Comparison of ENCODE assay signal across 24 cellular contexts in the genomic region with DNA sequence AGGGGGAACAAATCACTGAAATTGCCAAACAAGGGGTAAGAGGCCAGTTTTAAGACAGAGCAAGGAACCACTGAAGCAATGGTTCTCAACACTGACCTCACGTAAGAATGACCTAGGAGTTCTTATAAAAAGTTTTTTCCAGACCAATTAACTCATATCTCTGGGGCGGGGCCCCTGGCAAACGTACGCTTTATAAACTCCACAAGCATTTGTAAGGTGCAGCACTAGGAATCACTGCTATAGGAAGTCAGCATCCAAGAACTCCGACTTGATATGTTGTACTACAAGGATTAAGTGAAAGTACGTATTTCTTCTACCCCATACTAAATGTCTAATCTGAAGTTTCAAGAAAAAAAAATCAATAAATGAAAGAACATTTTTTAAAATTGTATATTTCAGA.
DNase-seq lines count a peak whose midpoint lies in the region; ATAC-seq and TF ChIP-seq lines count a peak whose summit lies in the region.
"Had no signal": no experiment of that assay in that cellular context is flagged by ENCODE, and none has a peak within 500 bp of the region (broad histone marks: within the 10 kb centered on the region; RNA-seq: fewer than 3 reads in every experiment).

No MANE protein-coding gene starts in this region.

- no peaks in the 10 kb centered on the region for H3K9me3 Mint-ChIP-seq in activated T-helper 2 cell treated with anti-CD3 and anti-CD28 coated beads, Interferon-gamma antibody, Interleukin-2, Interleukin-4, amounts not matched to agents 10 μg/mL and 5 μg/mL and 100 μg/mL, durations not matched to agents 14 hours and 24 hours and 36 hours

- H3K4me1 ChIP-seq in muscle layer of colon (ENCODE audit: insufficient read depth, low read length) (peaks cover 17% of the 10 kb centered on the region), transverse colon (peaks cover 10 to 52% (median 29%) of the 10 kb centered on the region in 4 donors), upper lobe of right lung (no peaks in the 10 kb centered on the region)
- H3K4me1 ChIP-seq: A549, BE2C had no signal

- H3K27me3 Mint-ChIP-seq in activated T-helper 2 cell treated with anti-CD3 and anti-CD28 coated beads, Interferon-gamma antibody, Interleukin-2, Interleukin-4, amounts not matched to agents 10 μg/mL and 5 μg/mL and 100 μg/mL, durations not matched to agents 14 hours and 24 hours and 36 hours (ENCODE audit: low read depth) = no peaks in the 10 kb centered on the region
- H3K27me3 Mint-ChIP-seq: CD4-positive, alpha-beta T cell; CD8-positive, alpha-beta memory T cell had no signal

- no peak overlapping the region for H3K27ac Mint-ChIP-seq in activated T-helper 2 cell treated with anti-CD3 and anti-CD28 coated beads, Interferon-gamma antibody, Interleukin-2, Interleukin-4, amounts not matched to agents 10 μg/mL and 5 μg/mL and 100 μg/mL, durations not matched to agents 14 hours and 24 hours and 36 hours
- H3K27ac Mint-ChIP-seq: CD14-positive monocyte; CD4-positive, alpha-beta T cell; CD8-positive, alpha-beta memory T cell; GM23338; H9 had no signal

- 54 to 63% methylated on average over 3 to 6 of the region's 6 CpGs for WGBS in transverse colon (ENCODE audit: low coverage in 1 of 2), 2 donors

- DNase-seq in left colon (peak; percentile 71 to 74), transverse colon (peak; percentile 76), upper lobe of right lung (no peak), SIG-M5 (lab: John Stamatoyannopoulos, UW) (no peak)
- no peak for DNase-seq in activated T-helper 2 cell treated with anti-CD3 and anti-CD28 coated beads, Interferon-gamma antibody, Interleukin-2, Interleukin-4, amounts not matched to agents 10 μg/mL and 5 μg/mL and 100 μg/mL, durations not matched to agents 14 hours and 24 hours and 36 hours (ENCODE audit: low spot score)
- DNase-seq: 8988T; ACHN; AML-193; BE2C; CD4-positive, alpha-beta T cell; CD8-positive, alpha-beta memory T cell; DMS 273 treated with DMSO at 0.1 percent for 48 hours; DMS79; EL; GDM1; H9 had no signal

- TF ChIP-seq CTCF in VCaP (conservative IDR thresholded peaks at IDR 0.05) (no peak), transverse colon (IDR thresholded peaks at IDR 0.05) (no peak), upper lobe of right lung (IDR thresholded peaks at IDR 0.05) (no peak)

- H3K27ac ChIP-seq in VCaP (peak overlapping the region; percentile 38; the same call in 1 of the 2 replicates), muscle layer of colon (ENCODE audit: low read depth, low read length) (peak overlapping the region; percentile 28), transverse colon (peak overlapping the region; percentile 69 to 78 (median 76)), upper lobe of right lung (no peak overlapping the region)
- H3K27ac ChIP-seq: A549; BLaER1 treated with 17β-estradiol and CSF1 and Interleukin-3, amounts not matched to agents 10 nM and 100 nM had no signal

- in situ Hi-C loops in transverse colon (cut with MboI; ENCODE audit: low pct_ligation_motif_present in 1 of 4, low pct_unique_long_range_greater_than_20kb in 1 of 4, low sequenced_read_pairs in 3 of 4) = no loop called here

- intact Hi-C loops in left colon (cut with DNase I, micrococcal nuclease) (no loop called here), transverse colon (cut with DNase I; ENCODE audit: low total_unique reads) (no loop called here), upper lobe of right lung (cut with DNase I) (no loop called here)
- intact Hi-C loops in activated T-helper 2 cell treated with anti-CD3 and anti-CD28 coated beads, Interferon-gamma antibody, Interleukin-2, Interleukin-4, amounts not matched to agents 10 μg/mL and 5 μg/mL and 100 μg/mL, durations not matched to agents 14 hours and 24 hours and 36 hours (cut with micrococcal nuclease) = no loop called here

- H3K36me3 Mint-ChIP-seq in activated T-helper 2 cell treated with anti-CD3 and anti-CD28 coated beads, Interferon-gamma antibody, Interleukin-2, Interleukin-4, amounts not matched to agents 10 μg/mL and 5 μg/mL and 100 μg/mL, durations not matched to agents 14 hours and 24 hours and 36 hours (ENCODE audit: low read depth) = no peaks in the 10 kb centered on the region
- H3K36me3 Mint-ChIP-seq: CD14-positive monocyte; CD8-positive, alpha-beta memory T cell had no signal

- TF ChIP-seq EP300 in transverse colon (IDR thresholded peaks at IDR 0.05; ENCODE audit: low read depth) = no peak

- peak; percentile 39 for TF ChIP-seq POLR2A in transverse colon (IDR thresholded peaks at IDR 0.05)

- H3K27me3 ChIP-seq in muscle layer of colon (ENCODE audit: control insufficient read depth in 1 of 2, insufficient read depth in 2 of 2, low read length in 2 of 2) (no peaks in the 10 kb centered on the region), transverse colon (no peaks in the 10 kb centered on the region), upper lobe of right lung (no peaks in the 10 kb centered on the region)
- H3K27me3 ChIP-seq: BE2C; BLaER1 treated with 17β-estradiol and CSF1 and Interleukin-3, amounts not matched to agents 10 nM and 100 nM had no signal

- H3K36me3 ChIP-seq in muscle layer of colon (ENCODE audit: insufficient read depth, low read length) (no peaks in the 10 kb centered on the region), transverse colon (no peaks in the 10 kb centered on the region), upper lobe of right lung (no peaks in the 10 kb centered on the region)
- H3K36me3 ChIP-seq: BE2C; BLaER1 treated with 17β-estradiol and CSF1 and Interleukin-3, amounts not matched to agents 10 nM and 100 nM had no signal

- H3K4me3 ChIP-seq in muscle layer of colon (ENCODE audit: low read depth in 1 of 2, low read length in 2 of 2) (no peak overlapping the region), transverse colon (no peak overlapping the region), upper lobe of right lung (no peak overlapping the region)
- H3K4me3 ChIP-seq: A549; BLaER1 treated with 17β-estradiol and CSF1 and Interleukin-3, amounts not matched to agents 10 nM and 100 nM; GM12878; GM23338 had no signal

- no peaks in the 10 kb centered on the region for H3K9me3 ChIP-seq in muscle layer of colon (ENCODE audit: low read length)
- H3K9me3 ChIP-seq in transverse colon = peaks cover 0 to under 1% of the 10 kb centered on the region in 2 donors
- H3K9me3 ChIP-seq in upper lobe of right lung = no peaks in the 10 kb centered on the region
- H3K9me3 ChIP-seq: A549, BE2C had no signal

- H3K4me1 Mint-ChIP-seq in activated T-helper 2 cell treated with anti-CD3 and anti-CD28 coated beads, Interferon-gamma antibody, Interleukin-2, Interleukin-4, amounts not matched to agents 10 μg/mL and 5 μg/mL and 100 μg/mL, durations not matched to agents 14 hours and 24 hours and 36 hours (ENCODE audit: low read depth) = no peaks in the 10 kb centered on the region
- H3K4me1 Mint-ChIP-seq: CD14-positive monocyte; CD8-positive, alpha-beta memory T cell; GM23338 had no signal

- ATAC-seq in left colon (peak; percentile 81), upper lobe of right lung (no peak)
- ATAC-seq: A549, GM12878, GM23338, HCT116 had no signal

- H3K9ac ChIP-seq in muscle layer of colon (ENCODE audit: low read length) = no peak overlapping the region
- H3K9ac ChIP-seq: BLaER1 treated with 17β-estradiol and CSF1 and Interleukin-3, amounts not matched to agents 10 nM and 100 nM had no signal

- H3K4me3 Mint-ChIP-seq in activated T-helper 2 cell treated with anti-CD3 and anti-CD28 coated beads, Interferon-gamma antibody, Interleukin-2, Interleukin-4, amounts not matched to agents 10 μg/mL and 5 μg/mL and 100 μg/mL, durations not matched to agents 14 hours and 24 hours and 36 hours (ENCODE audit: low read depth) = no peak overlapping the region
- H3K4me3 Mint-ChIP-seq: CD14-positive monocyte; CD4-positive, alpha-beta T cell; CD8-positive, alpha-beta memory T cell; GM23338; H9 had no signal

Comparison
In these comparisons a context has a peak if more than half of its experiments do, and no peak if none do; other contexts are left out.
1. DNase-seq: peak in left colon (2 of 2) and transverse colon (single experiment); none in upper lobe of right lung (single experiment), SIG-M5 (single experiment) and activated T-helper 2 cell treated with anti-CD3 and anti-CD28 coated beads, Interferon-gamma antibody, Interleukin-2, Interleukin-4, amounts not matched to agents 10 μg/mL and 5 μg/mL and 100 μg/mL, durations not matched to agents 14 hours and 24 hours and 36 hours (single experiment).